32 cellular contexts compared by ENCODE assay signal in genomic region chr9:99725852-99726251, GRCh38.
"Had no signal": no experiment of that assay in that cellular context is flagged by ENCODE, and none has a peak within 500 bp of the region (broad histone marks: within the 10 kb centered on the region; RNA-seq: fewer than 3 reads in every experiment).

No MANE protein-coding gene starts in this region.

- H3K4me1 ChIP-seq: adrenal gland, body of pancreas, colonic mucosa, esophagus muscularis mucosa, gastroesophageal sphincter had no signal

- H3K27ac ChIP-seq: adrenal gland, body of pancreas, cardiac muscle cell, colonic mucosa, esophagus muscularis mucosa, gastroesophageal sphincter had no signal

- H3K9me3 Mint-ChIP-seq: activated CD4-positive, alpha-beta memory T cell treated with anti-CD3 and anti-CD28 coated beads for 36 hours; activated CD4-positive, alpha-beta T cell treated with anti-CD3 and anti-CD28 coated beads, Interleukin-2, amount 10 ng/mL, durations not matched to agents 24 days and 14 days; activated naive CD4-positive, alpha-beta T cell treated with anti-CD3 and anti-CD28 coated beads, Interleukin-2, amount 10 ng/mL, durations not matched to agents 7 days and 5 days; activated naive CD4-positive, alpha-beta T cell treated with anti-CD3 and anti-CD28 coated beads, Interleukin-2, amount 50 U/mL, for 72 hours; activated T-cell treated with anti-CD3 and anti-CD28 coated beads, Interleukin-2, amount 50 U/mL, for 72 hours; T-helper 2 cell treated with Interferon-gamma antibody and Interleukin-4, amounts not matched to agents 5 μg/mL and 100 μg/mL, for 36 hours had no signal

- H3K36me3 Mint-ChIP-seq: activated CD4-positive, alpha-beta memory T cell treated with anti-CD3 and anti-CD28 coated beads for 36 hours; activated CD8-positive, alpha-beta memory T cell treated with anti-CD3 and anti-CD28 coated beads, Interleukin-2, amount 10 ng/mL, durations not matched to agents 7 days and 5 days; activated naive CD4-positive, alpha-beta T cell treated with anti-CD3 and anti-CD28 coated beads, Interleukin-2, amount 10 ng/mL, durations not matched to agents 7 days and 5 days; activated naive CD4-positive, alpha-beta T cell treated with anti-CD3 and anti-CD28 coated beads, Interleukin-2, amount 50 U/mL, for 72 hours had no signal

- DNase-seq: activated CD4-positive, alpha-beta memory T cell treated with anti-CD3 and anti-CD28 coated beads for 36 hours; activated CD4-positive, alpha-beta T cell treated with anti-CD3 and anti-CD28 coated beads for 36 hours; activated CD4-positive, alpha-beta T cell treated with anti-CD3 and anti-CD28 coated beads, Interleukin-2, amount 10 ng/mL, durations not matched to agents 24 days and 14 days; activated CD4-positive, CD25-positive, alpha-beta regulatory T cell; activated CD4-positive, CD25-positive, alpha-beta regulatory T cell treated with anti-CD3 and anti-CD28 coated beads, Interleukin-2, amount 50 U/mL, for 72 hours; activated CD8-positive, alpha-beta memory T cell treated with anti-CD3 and anti-CD28 coated beads, Interleukin-2, amount 10 ng/mL, durations not matched to agents 7 days and 5 days; activated CD8-positive, alpha-beta memory T cell treated with anti-CD3 and anti-CD28 coated beads, Interleukin-2, amount 50 U/mL, for 4 hours; activated CD8-positive, alpha-beta T cell treated with anti-CD3 and anti-CD28 coated beads, Interleukin-2, amount 10 ng/mL, durations not matched to agents 7 days and 5 days; activated gamma-delta T cell; activated naive CD4-positive, alpha-beta T cell; activated naive CD4-positive, alpha-beta T cell treated with anti-CD3 and anti-CD28 coated beads, Interleukin-2, amount 10 ng/mL, durations not matched to agents 7 days and 5 days; activated T-cell treated with anti-CD3 and anti-CD28 coated beads, Interleukin-2, amount 50 U/mL, for 1 hour; activated T-cell treated with anti-CD3 and anti-CD28 coated beads, Interleukin-2, amount 50 U/mL, for 72 hours; adrenal gland; amygdala; aorta; body of pancreas; central memory CD4-positive, alpha-beta T cell; cerebellar nuclear complex; colonic mucosa; effector CD8-positive, alpha-beta T cell; endodermal cell; erythroblast; foreskin melanocyte; T-helper 1 cell; T-helper 17 cell; T1000 had no signal

- H3K27me3 ChIP-seq: adrenal gland, body of pancreas, cardiac muscle cell, colonic mucosa, esophagus muscularis mucosa, gastroesophageal sphincter had no signal

- H3K27ac Mint-ChIP-seq: activated CD4-positive, alpha-beta memory T cell treated with anti-CD3 and anti-CD28 coated beads for 36 hours; activated CD4-positive, alpha-beta T cell treated with anti-CD3 and anti-CD28 coated beads for 36 hours; activated CD4-positive, alpha-beta T cell treated with anti-CD3 and anti-CD28 coated beads, Interleukin-2, amount 10 ng/mL, durations not matched to agents 24 days and 14 days; activated CD8-positive, alpha-beta memory T cell treated with anti-CD3 and anti-CD28 coated beads, Interleukin-2, amount 10 ng/mL, durations not matched to agents 7 days and 5 days; activated CD8-positive, alpha-beta T cell treated with anti-CD3 and anti-CD28 coated beads, Interleukin-2, amount 10 ng/mL, durations not matched to agents 7 days and 5 days; activated naive CD4-positive, alpha-beta T cell treated with anti-CD3 and anti-CD28 coated beads, Interleukin-2, amount 10 ng/mL, durations not matched to agents 7 days and 5 days; activated naive CD4-positive, alpha-beta T cell treated with anti-CD3 and anti-CD28 coated beads, Interleukin-2, amount 50 U/mL, for 72 hours; activated T-cell treated with anti-CD3 and anti-CD28 coated beads, Interleukin-2, amount 50 U/mL, for 72 hours; endodermal cell; T-helper 17 cell; T-helper 2 cell treated with Interferon-gamma antibody and Interleukin-4, amounts not matched to agents 5 μg/mL and 100 μg/mL, for 36 hours had no signal

- H3K27me3 Mint-ChIP-seq: activated CD4-positive, alpha-beta memory T cell treated with anti-CD3 and anti-CD28 coated beads for 36 hours; activated CD4-positive, alpha-beta T cell treated with anti-CD3 and anti-CD28 coated beads for 36 hours; activated CD8-positive, alpha-beta memory T cell treated with anti-CD3 and anti-CD28 coated beads, Interleukin-2, amount 10 ng/mL, durations not matched to agents 7 days and 5 days; activated naive CD4-positive, alpha-beta T cell treated with anti-CD3 and anti-CD28 coated beads, Interleukin-2, amount 10 ng/mL, durations not matched to agents 7 days and 5 days had no signal

- ATAC-seq: activated CD4-positive, alpha-beta T cell treated with anti-CD3 and anti-CD28 coated beads for 36 hours; activated CD8-positive, alpha-beta memory T cell treated with anti-CD3 and anti-CD28 coated beads, Interleukin-2, amount 10 ng/mL, durations not matched to agents 7 days and 5 days; activated CD8-positive, alpha-beta T cell treated with anti-CD3 and anti-CD28 coated beads, Interleukin-2, amount 10 ng/mL, durations not matched to agents 7 days and 5 days; activated naive CD4-positive, alpha-beta T cell treated with anti-CD3 and anti-CD28 coated beads, Interleukin-2, amount 50 U/mL, for 72 hours; body of pancreas; gastroesophageal sphincter; T-helper 17 cell had no signal

- H3K4me3 Mint-ChIP-seq: activated CD4-positive, alpha-beta memory T cell treated with anti-CD3 and anti-CD28 coated beads for 36 hours; activated CD4-positive, alpha-beta T cell treated with anti-CD3 and anti-CD28 coated beads for 36 hours; activated CD4-positive, alpha-beta T cell treated with anti-CD3 and anti-CD28 coated beads, Interleukin-2, amount 10 ng/mL, durations not matched to agents 24 days and 14 days; activated CD8-positive, alpha-beta memory T cell treated with anti-CD3 and anti-CD28 coated beads, Interleukin-2, amount 10 ng/mL, durations not matched to agents 7 days and 5 days; activated CD8-positive, alpha-beta T cell treated with anti-CD3 and anti-CD28 coated beads, Interleukin-2, amount 10 ng/mL, durations not matched to agents 7 days and 5 days; activated naive CD4-positive, alpha-beta T cell treated with anti-CD3 and anti-CD28 coated beads, Interleukin-2, amount 10 ng/mL, durations not matched to agents 7 days and 5 days; activated T-cell treated with anti-CD3 and anti-CD28 coated beads, Interleukin-2, amount 50 U/mL, for 72 hours; endodermal cell; T-helper 17 cell; T-helper 2 cell treated with Interferon-gamma antibody and Interleukin-4, amounts not matched to agents 5 μg/mL and 100 μg/mL, for 36 hours had no signal
